ENCODE assay signal across 1 cellular context in genomic region chr12:49645151-49646039, GRCh38.
TF ChIP-seq lines count a peak whose summit lies in the region.

No MANE protein-coding gene starts in this region.

TF ChIP-seq in GM12878, 131 proteins besides CTCF, POLR2A, EP300 and RAD21:
- TF ChIP-seq EZH2 (IDR thresholded peaks at IDR 0.05; ENCODE audit: borderline replicate concordance, control insufficient read depth, low read depth, low read length), result no peak
- TF ChIP-seq CBFB (IDR thresholded peaks at IDR 0.05; ENCODE audit: low read depth), result no peak
- no peak for TF ChIP-seq RELA (IDR thresholded peaks at IDR 0.05; ENCODE audit: borderline replicate concordance, partially characterized antibody)
- no peak for TF ChIP-seq RFX5 (IDR thresholded peaks at IDR 0.05; ENCODE audit: low read depth, low read length)
- no peak for TF ChIP-seq NFYA (IDR thresholded peaks at IDR 0.05; ENCODE audit: borderline replicate concordance, low read depth, low read length)
- TF ChIP-seq, protein P1, sequence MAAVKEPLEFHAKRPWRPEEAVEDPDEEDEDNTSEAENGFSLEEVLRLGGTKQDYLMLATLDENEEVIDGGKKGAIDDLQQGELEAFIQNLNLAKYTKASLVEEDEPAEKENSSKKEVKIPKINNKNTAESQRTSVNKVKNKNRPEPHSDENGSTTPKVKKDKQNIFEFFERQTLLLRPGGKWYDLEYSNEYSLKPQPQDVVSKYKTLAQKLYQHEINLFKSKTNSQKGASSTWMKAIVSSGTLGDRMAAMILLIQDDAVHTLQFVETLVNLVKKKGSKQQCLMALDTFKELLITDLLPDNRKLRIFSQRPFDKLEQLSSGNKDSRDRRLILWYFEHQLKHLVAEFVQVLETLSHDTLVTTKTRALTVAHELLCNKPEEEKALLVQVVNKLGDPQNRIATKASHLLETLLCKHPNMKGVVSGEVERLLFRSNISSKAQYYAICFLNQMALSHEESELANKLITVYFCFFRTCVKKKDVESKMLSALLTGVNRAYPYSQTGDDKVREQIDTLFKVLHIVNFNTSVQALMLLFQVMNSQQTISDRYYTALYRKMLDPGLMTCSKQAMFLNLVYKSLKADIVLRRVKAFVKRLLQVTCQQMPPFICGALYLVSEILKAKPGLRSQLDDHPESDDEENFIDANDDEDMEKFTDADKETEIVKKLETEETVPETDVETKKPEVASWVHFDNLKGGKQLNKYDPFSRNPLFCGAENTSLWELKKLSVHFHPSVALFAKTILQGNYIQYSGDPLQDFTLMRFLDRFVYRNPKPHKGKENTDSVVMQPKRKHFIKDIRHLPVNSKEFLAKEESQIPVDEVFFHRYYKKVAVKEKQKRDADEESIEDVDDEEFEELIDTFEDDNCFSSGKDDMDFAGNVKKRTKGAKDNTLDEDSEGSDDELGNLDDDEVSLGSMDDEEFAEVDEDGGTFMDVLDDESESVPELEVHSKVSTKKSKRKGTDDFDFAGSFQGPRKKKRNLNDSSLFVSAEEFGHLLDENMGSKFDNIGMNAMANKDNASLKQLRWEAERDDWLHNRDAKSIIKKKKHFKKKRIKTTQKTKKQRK (IDR thresholded peaks at IDR 0.05; ENCODE audit: low read depth, low read length), result no peak
